12 cellular contexts compared by ENCODE assay signal in the genomic region with DNA sequence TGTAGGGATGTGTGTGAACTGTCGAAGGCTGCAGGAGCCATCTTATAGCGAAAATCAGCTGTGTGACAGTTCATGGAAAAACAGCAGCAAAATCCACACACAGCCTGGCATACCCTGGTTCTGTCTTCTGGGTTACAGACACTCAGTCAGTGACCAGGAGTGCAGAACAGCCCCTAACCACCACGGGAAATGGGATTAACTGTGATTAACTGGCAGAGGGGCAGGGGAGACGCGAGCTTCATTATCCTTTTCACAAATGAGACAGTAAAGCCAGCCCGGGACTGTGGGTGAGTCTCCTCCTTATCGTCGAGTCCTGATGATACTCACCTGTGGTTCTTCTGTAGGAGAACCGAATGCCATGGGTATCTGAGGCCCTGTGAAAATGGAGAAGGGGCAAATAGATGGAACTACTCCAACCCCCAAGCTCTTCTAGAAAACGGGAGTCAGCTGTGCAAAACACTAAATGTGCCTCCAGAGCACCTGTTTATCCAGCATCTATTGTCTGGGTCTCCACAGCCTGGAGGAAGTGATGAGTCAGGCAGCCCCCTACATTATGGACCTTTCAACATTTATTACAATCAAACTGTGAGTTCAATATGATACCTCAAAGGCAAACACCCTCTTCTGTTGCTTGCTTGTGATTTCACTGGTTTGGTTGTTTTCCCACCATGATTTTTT. TPM values are rescaled to one million over a fixed set of nuclear protein-coding genes. Genes with fewer than 3 reads are reported as not detected.
DNase-seq lines count a peak whose midpoint lies in the region; ATAC-seq and TF ChIP-seq lines count a peak whose summit lies in the region.
"Had no signal": no experiment of that assay in that cellular context is flagged by ENCODE, and none has a peak within 500 bp of the region (broad histone marks: within the 10 kb centered on the region; RNA-seq: fewer than 3 reads in every experiment).

No MANE protein-coding gene starts in this region.

- no CpG with 5 or more reads among the region's 10 CpGs for WGBS in H9 (ENCODE audit: extremely low coverage, insufficient read length, low lambda C conversion rate)
- 50% methylated on average over 10 of the region's 10 CpGs for WGBS in right cardiac atrium

- H3K56ac ChIP-seq in H9 (ENCODE audit: insufficient read length, low read depth, low read length): no peak overlapping the region

- peak in 1 of 2 donors; percentile 5 for ATAC-seq in right cardiac atrium
- no peak for ATAC-seq in stimulated activated naive B cell treated with anti-CD40 and anti-IgM and Interleukin-4, amounts not matched to agents 10 μg/mL and 1 μg/mL and 100 μg/mL, for 72 hours (replicated peaks)

- no peak overlapping the region for H3K27ac ChIP-seq in H9 (ENCODE audit: insufficient read length, low read depth, low read length)
- H3K27ac ChIP-seq in SJSA1: peak overlapping the region; percentile 90
- H3K27ac ChIP-seq in right cardiac atrium (ENCODE audit: low read length): peak overlapping the region; percentile 44

- no peak overlapping the region for H4K5ac ChIP-seq in H9 (ENCODE audit: insufficient read length, low read depth, low read length)

- H3K4me1 ChIP-seq in H9 (ENCODE audit: insufficient read depth, low read length) (peaks cover 25% of the 10 kb centered on the region), SJSA1 (replicated peaks) (peaks cover 66% of the 10 kb centered on the region), right cardiac atrium (ENCODE audit: control insufficient read depth, insufficient read depth, low read length) (peaks cover 25% of the 10 kb centered on the region)

- H2BK15ac ChIP-seq in H9 (ENCODE audit: low read depth, low read length): no peak overlapping the region

- no peak overlapping the region for H3K9ac ChIP-seq in H9 (ENCODE audit: extremely low read depth, insufficient read length, low read length)

- H3K23ac ChIP-seq in H9 (ENCODE audit: insufficient read length, low read depth, low read length): no peak overlapping the region

- no peaks in the 10 kb centered on the region; a peak in 2 of 5 replicates for H3K9me3 Mint-ChIP-seq in H9
- no peaks in the 10 kb centered on the region for H3K9me3 Mint-ChIP-seq in stimulated activated naive B cell treated with anti-CD40 and anti-IgM and Interleukin-4, amounts not matched to agents 10 μg/mL and 1 μg/mL and 100 μg/mL, for 72 hours

- peaks cover 1% of the 10 kb centered on the region for H3K27me3 Mint-ChIP-seq in H9 (ENCODE audit: low read depth)
- H3K27me3 Mint-ChIP-seq in stimulated activated naive B cell treated with anti-CD40 and anti-IgM and Interleukin-4, amounts not matched to agents 10 μg/mL and 1 μg/mL and 100 μg/mL, for 72 hours: peaks cover 4% of the 10 kb centered on the region in 2 donors

- no peak overlapping the region for H3K4me3 Mint-ChIP-seq in H9
- H3K4me3 Mint-ChIP-seq in stimulated activated naive B cell treated with anti-CD40 and anti-IgM and Interleukin-4, amounts not matched to agents 10 μg/mL and 1 μg/mL and 100 μg/mL, for 72 hours: peak overlapping the region; percentile 44 to 47

- H3K9me3 ChIP-seq in H9 (ENCODE audit: control insufficient read depth, low read depth, low read length) (no peaks in the 10 kb centered on the region), SJSA1 (replicated peaks) (no peaks in the 10 kb centered on the region), right cardiac atrium (ENCODE audit: control insufficient read depth, low read length) (no peaks in the 10 kb centered on the region)

- H3K4me3 ChIP-seq in SJSA1 (no peak overlapping the region), right cardiac atrium (ENCODE audit: low read length) (no peak overlapping the region)

- no peak overlapping the region for H4K8ac ChIP-seq in H9 (replicated peaks; ENCODE audit: insufficient read length, low read depth, low read length)

- H2AK5ac ChIP-seq in H9 (ENCODE audit: insufficient read length, low read length): no peak overlapping the region

- no peak overlapping the region for H3K14ac ChIP-seq in H9 (ENCODE audit: insufficient read depth, low read length)

- H3K18ac ChIP-seq in H9 (ENCODE audit: insufficient read length, low read depth, low read length): no peak overlapping the region

- H3K27me3 ChIP-seq in H9 (ENCODE audit: insufficient read depth, low read length) (no peaks in the 10 kb centered on the region), SJSA1 (replicated peaks) (no peaks in the 10 kb centered on the region), right cardiac atrium (ENCODE audit: control insufficient read depth, insufficient read depth) (no peaks in the 10 kb centered on the region)

- H3K27ac Mint-ChIP-seq in H9: no peak overlapping the region; a peak in 1 of 7 replicates
- H3K27ac Mint-ChIP-seq in stimulated activated naive B cell treated with anti-CD40 and anti-IgM and Interleukin-4, amounts not matched to agents 10 μg/mL and 1 μg/mL and 100 μg/mL, for 72 hours: no peak overlapping the region

- H3K4me1 Mint-ChIP-seq in H9: peaks cover 39 to 44% of the 10 kb centered on the region in 2 experiments
- peaks cover 34 to 53% of the 10 kb centered on the region in 2 donors for H3K4me1 Mint-ChIP-seq in stimulated activated naive B cell treated with anti-CD40 and anti-IgM and Interleukin-4, amounts not matched to agents 10 μg/mL and 1 μg/mL and 100 μg/mL, for 72 hours

- H4K20me1 ChIP-seq in H9 (ENCODE audit: control insufficient read depth, insufficient read depth, insufficient read length): no peaks in the 10 kb centered on the region

- no peaks in the 10 kb centered on the region for H3K79me1 ChIP-seq in H9 (ENCODE audit: insufficient read depth, low read depth, low read length, poor library complexity, severe bottlenecking)

- H4K91ac ChIP-seq in H9 (ENCODE audit: insufficient read length, low read depth, low read length): no peak overlapping the region

- H3K36me3 Mint-ChIP-seq in H9 (ENCODE audit: insufficient read depth in 1 of 3, low read depth in 3 of 3): peaks cover 0 to 4% (median 0%) of the 10 kb centered on the region in 3 experiments; a peak in 1 of 7 replicates
- H3K36me3 Mint-ChIP-seq in stimulated activated naive B cell treated with anti-CD40 and anti-IgM and Interleukin-4, amounts not matched to agents 10 μg/mL and 1 μg/mL and 100 μg/mL, for 72 hours: peaks cover 0 to 1% of the 10 kb centered on the region in 2 donors

- no peak overlapping the region for H2BK12ac ChIP-seq in H9 (ENCODE audit: insufficient read length, low read depth, low read length)

- no peak overlapping the region for H3K4ac ChIP-seq in H9 (ENCODE audit: low read depth, low read length)

- TF ChIP-seq CTCF in H9 (conservative IDR thresholded peaks at IDR 0.05) (no peak), GM20000 (IDR thresholded peaks at IDR 0.05; ENCODE audit: extremely low read depth, missing control alignments) (no peak)

- H2BK20ac ChIP-seq in H9 (ENCODE audit: low read depth, low read length, poor library complexity, severe bottlenecking): no peak overlapping the region

- intact Hi-C loops in right cardiac atrium (cut with DNase I): no loop called here

- H3K23me2 ChIP-seq in H9 (ENCODE audit: insufficient read length, low read depth, low read length, poor library complexity, severe bottlenecking): no peaks in the 10 kb centered on the region

- DNase-seq in H9 (peak; percentile 9), SJSA1 (ENCODE audit: low read depth in 1 of 2, low spot score in 2 of 2) (no peak), right cardiac atrium (no peak), NOMO-1 treated with dmso at 0.1 percent for 144 hours (lab: John Stamatoyannopoulos, UW; ENCODE audit: unreplicated experiment) (no peak), GM20000 (ENCODE audit: low spot score) (no peak), NCI-H2029 treated with DMSO at 0.1 percent for 48 hours (lab: John Stamatoyannopoulos, UW) (no peak), iPS-NIHi7 (ENCODE audit: extremely low spot score) (no peak)
- no peak for DNase-seq in stimulated activated naive B cell treated with anti-CD40 and anti-IgM and Interleukin-4, amounts not matched to agents 10 μg/mL and 1 μg/mL and 100 μg/mL, for 72 hours
- DNase-seq: caudate nucleus, H7, NCI-H1417 treated with DMSO at 0.1 percent for 48 hours had no signal

- H2BK5ac ChIP-seq in H9 (ENCODE audit: insufficient read length, low read length): no peak overlapping the region

- no peak overlapping the region for H2BK120ac ChIP-seq in H9 (ENCODE audit: low read depth, low read length, poor library complexity, severe bottlenecking)

- no peaks in the 10 kb centered on the region for H3K36me3 ChIP-seq in SJSA1

- no peak overlapping the region for H3K4me2 ChIP-seq in H9 (ENCODE audit: insufficient read depth, insufficient read length, low read length)

- no peaks in the 10 kb centered on the region for H3K79me2 ChIP-seq in H9 (ENCODE audit: insufficient read depth, low read length)

- no peak overlapping the region for H2AFZ ChIP-seq in H9 (ENCODE audit: low read length)

- no peak overlapping the region for H3T11ph ChIP-seq in H9 (ENCODE audit: low read length)

RNA-seq across cellular contexts. Expression of a gene that starts 9.9 kb away (rescaled TPM):
- 37.1 and 38.5 TPM in 2 replicates for total RNA-seq in H9 (2021)
- 49.5 and 76.7 TPM in 2 replicates for total RNA-seq in SJSA1 (2014; rRNA removed; shearing (Covaris generic))
- 100 to 1,000 TPM in 1 of 4 donors, 10 to 100 TPM in 3; 85.6 to 106 (median 87.8) TPM for total RNA-seq in right cardiac atrium
- polyA plus RNA-seq in right cardiac atrium: 61.9 TPM

RNA-seq across cellular contexts. Expression of a gene that starts 26.9 kb away (rescaled TPM):
- total RNA-seq in H9 (2021) (25.9 and 31.9 TPM in 2 replicates), right cardiac atrium (1 to 10 TPM in 3 of 4 donors, under 1 TPM in 1; 0.74 to 2.8 (median 1.9) TPM)
- 0.21 and 0.28 TPM in 2 replicates for total RNA-seq in SJSA1 (2014; rRNA removed; shearing (Covaris generic))
- 2.1 TPM for polyA plus RNA-seq in right cardiac atrium

RNA-seq across cellular contexts. Expression of a gene that starts 51.1 kb away (rescaled TPM):
- total RNA-seq in H9 (2021) (not detected in 2 replicates), right cardiac atrium (not detected)
- not detected in 2 replicates for total RNA-seq in SJSA1 (2014; rRNA removed; shearing (Covaris generic))
- polyA plus RNA-seq in right cardiac atrium: not detected
- total RNA-seq: H7, mononuclear cell had no signal

Comparison
In these comparisons a context has a peak if more than half of its experiments do, and no peak if none do; other contexts are left out.
1. H3K4me3 Mint-ChIP-seq: peak in stimulated activated naive B cell treated with anti-CD40 and anti-IgM and Interleukin-4, amounts not matched to agents 10 μg/mL and 1 μg/mL and 100 μg/mL, for 72 hours (2 of 2); none in H9 (0 of 2).